In genomic region chr1:23759277-23759676, GRCh38 we compare ENCODE assay signal across 15 cellular contexts. TPM values are rescaled to one million over a fixed set of nuclear protein-coding genes. Genes with fewer than 3 reads are reported as not detected.
DNase-seq lines count a peak whose midpoint lies in the region; ATAC-seq, FAIRE-seq and TF ChIP-seq lines count a peak whose summit lies in the region.
"Had no signal": no experiment of that assay in that cellular context is flagged by ENCODE, and none has a peak within 500 bp of the region (broad histone marks: within the 10 kb centered on the region; RNA-seq: fewer than 3 reads in every experiment).

No MANE protein-coding gene starts in this region.

- H3K36me3 ChIP-seq in left ventricle myocardium inferior: peaks cover 76% of the 10 kb centered on the region
- H3K36me3 ChIP-seq in osteoblast (ENCODE audit: insufficient read depth, low read length): peaks cover 78% of the 10 kb centered on the region
- H3K36me3 ChIP-seq in upper lobe of right lung: peaks cover 96% of the 10 kb centered on the region

- peaks cover 59% of the 10 kb centered on the region for H4K20me1 ChIP-seq in osteoblast (ENCODE audit: insufficient read depth, low read length)

- H3K27me3 ChIP-seq in left ventricle myocardium inferior (ENCODE audit: low read depth) (no peaks in the 10 kb centered on the region), osteoblast (ENCODE audit: insufficient read depth, low read length) (no peaks in the 10 kb centered on the region), upper lobe of right lung (no peaks in the 10 kb centered on the region)
- H3K27me3 ChIP-seq: colonic mucosa had no signal

- DNase-seq in ELF-1 (ENCODE audit: low read depth, low spot score) (peak; percentile 50), astrocyte of the hippocampus (ENCODE audit: low read depth, low spot score) (peak; percentile 49), left ventricle myocardium inferior (no peak), osteoblast (ENCODE audit: insufficient read length, low spot score, missing footprints) (peak; percentile 76), upper lobe of right lung (no peak), D721Med (ENCODE audit: insufficient read length, low spot score) (no peak)
- DNase-seq: activated CD4-positive, alpha-beta T cell treated with anti-CD3 and anti-CD28 coated beads for 48 hours; colonic mucosa; NCI-H69; PC-3; stimulated activated CD4-positive, alpha-beta T cell treated with anti-CD3 and anti-CD28 coated beads, Interleukin-15, amount 100 ng/mL, for 24 hours had no signal

- ATAC-seq in upper lobe of right lung: no peak
- no peak for ATAC-seq in GM18858 (IDR thresholded peaks at IDR 0.05; ENCODE audit: unreplicated experiment)
- ATAC-seq in GM18519 (IDR thresholded peaks at IDR 0.05; ENCODE audit: low FRiP score, unreplicated experiment): no peak
- ATAC-seq: PC-3 had no signal

- H3K4me1 ChIP-seq in left ventricle myocardium inferior (peaks cover 80% of the 10 kb centered on the region), osteoblast (ENCODE audit: insufficient read depth, low read length) (peaks cover 16% of the 10 kb centered on the region), upper lobe of right lung (peaks cover 6% of the 10 kb centered on the region)
- H3K4me1 ChIP-seq: colonic mucosa, parathyroid adenoma had no signal

- no peak for FAIRE-seq in D721Med (lab: Jason Lieb, UNC)

- H3K27ac ChIP-seq in left ventricle myocardium inferior (replicated peaks) (peak overlapping the region; percentile 71), osteoblast (ENCODE audit: low read depth, low read length) (no peak overlapping the region), upper lobe of right lung (no peak overlapping the region)
- H3K27ac ChIP-seq: colonic mucosa, parathyroid adenoma had no signal

- H3K9me3 ChIP-seq in left ventricle myocardium inferior (replicated peaks) (no peaks in the 10 kb centered on the region), osteoblast (ENCODE audit: low read depth, low read length) (no peaks in the 10 kb centered on the region), upper lobe of right lung (no peaks in the 10 kb centered on the region)
- H3K9me3 ChIP-seq: colonic mucosa had no signal

- H3K4me2 ChIP-seq in osteoblast (ENCODE audit: insufficient read depth, low read length): no peak overlapping the region

- H3K4me3 ChIP-seq in left ventricle myocardium inferior: peak overlapping the region; percentile 11
- no peak overlapping the region for H3K4me3 ChIP-seq in osteoblast (ENCODE audit: insufficient read depth, low read length)
- H3K4me3 ChIP-seq in upper lobe of right lung: no peak overlapping the region
- H3K4me3 ChIP-seq: colonic mucosa, SK-N-MC had no signal

- TF ChIP-seq CTCF in left ventricle myocardium inferior (IDR thresholded peaks at IDR 0.05; ENCODE audit: borderline replicate concordance) (no peak), osteoblast (IDR thresholded peaks at IDR 0.05; ENCODE audit: extremely low read depth, low read depth, low read length) (no peak), upper lobe of right lung (IDR thresholded peaks at IDR 0.05) (no peak), D721Med (IDR thresholded peaks at IDR 0.05; ENCODE audit: insufficient read depth, missing control alignments) (no peak)

- intact Hi-C loops in left ventricle myocardium inferior (cut with micrococcal nuclease) (no loop called here), upper lobe of right lung (cut with DNase I) (no loop called here)

- H2AFZ ChIP-seq in osteoblast (ENCODE audit: low read length): no peak overlapping the region
- H2AFZ ChIP-seq: parathyroid adenoma had no signal

- peaks cover 42% of the 10 kb centered on the region for H3K79me2 ChIP-seq in osteoblast (ENCODE audit: insufficient read depth, low read length)

RNA-seq across cellular contexts. Expression of gene ELOA, which starts 16.0 kb away (rescaled TPM):
- 29.1 TPM for total RNA-seq in left ventricle myocardium inferior
- 41.5 and 42.0 TPM in 2 replicates for total RNA-seq in osteoblast
- total RNA-seq in upper lobe of right lung: 66.2 TPM

RNA-seq across cellular contexts. Expression of gene PITHD1, which starts 18.9 kb away (rescaled TPM):
- 40.3 TPM for total RNA-seq in left ventricle myocardium inferior
- 29.8 and 31.1 TPM in 2 replicates for total RNA-seq in osteoblast
- 46.5 TPM for total RNA-seq in upper lobe of right lung

RNA-seq across cellular contexts. Expression of gene LYPLA2, which starts 31.7 kb away (rescaled TPM):
- total RNA-seq in left ventricle myocardium inferior (26.2 TPM), osteoblast (28.3 and 36.9 TPM in 2 replicates), upper lobe of right lung (45.9 TPM)

RNA-seq across cellular contexts. Expression of gene GALE, which starts 41.3 kb away (rescaled TPM):
- total RNA-seq in left ventricle myocardium inferior (6.3 TPM), osteoblast (11.8 and 13.4 TPM in 2 replicates), upper lobe of right lung (62.9 TPM)

Comparison
In these comparisons a context has a peak if more than half of its experiments do, and no peak if none do; other contexts are left out.
1. DNase-seq: peak in ELF-1 (single experiment), astrocyte of the hippocampus (single experiment) and osteoblast (single experiment); none in left ventricle myocardium inferior (single experiment), upper lobe of right lung (single experiment) and D721Med (single experiment).